14 cellular contexts compared by ENCODE assay signal in the genomic region with DNA sequence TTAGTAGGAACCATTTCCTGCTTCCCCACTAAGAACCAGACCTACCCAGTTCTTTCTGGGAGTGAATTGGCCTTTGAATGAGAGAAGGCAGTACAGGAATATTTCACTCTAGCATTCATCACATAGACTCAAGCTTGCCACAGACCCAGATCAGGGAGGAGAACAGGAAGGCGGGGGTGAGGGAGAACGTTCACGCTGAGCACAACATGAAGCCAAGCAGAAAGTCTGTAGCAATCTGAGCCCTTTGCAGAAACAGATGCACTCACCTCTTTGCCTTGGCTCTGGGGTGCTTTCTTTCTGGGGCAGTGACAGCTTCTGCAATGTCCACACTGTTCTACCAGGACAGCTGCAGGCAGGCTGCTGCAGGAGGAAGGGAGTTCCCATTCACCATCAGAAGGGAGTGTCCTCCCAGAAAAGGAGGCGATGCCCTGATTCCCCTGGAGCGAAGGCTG. TPM values are rescaled to one million over a fixed set of nuclear protein-coding genes. Genes with fewer than 3 reads are reported as not detected.
DNase-seq lines count a peak whose midpoint lies in the region; ATAC-seq and TF ChIP-seq lines count a peak whose summit lies in the region.
"Had no signal": no experiment of that assay in that cellular context is flagged by ENCODE, and none has a peak within 500 bp of the region (broad histone marks: within the 10 kb centered on the region; RNA-seq: fewer than 3 reads in every experiment).

No MANE protein-coding gene starts in this region.

- no peaks in the 10 kb centered on the region for H3K9me3 ChIP-seq in BLaER1
- no peaks in the 10 kb centered on the region for H3K9me3 ChIP-seq in adrenal gland (replicated peaks in 1 of 3)
- no peaks in the 10 kb centered on the region for H3K9me3 ChIP-seq in heart left ventricle
- H3K9me3 ChIP-seq in Peyer's patch, result no peaks in the 10 kb centered on the region

- ATAC-seq in heart left ventricle, result peak; percentile 72 to 82 (median 75)
- no peak for ATAC-seq in GM19463 (IDR thresholded peaks at IDR 0.05; ENCODE audit: unreplicated experiment)
- ATAC-seq: HCT116 had no signal

- 62 to 79% (median 68%) methylated on average over 3 to 5 of the region's 5 CpGs for WGBS in adrenal gland, 4 donors
- 7 to 12% (median 8%) methylated on average over 5 of the region's 5 CpGs for WGBS in heart left ventricle, 4 donors

- TF ChIP-seq CTCF in adrenal gland (IDR thresholded peaks at IDR 0.05) (no peak), heart left ventricle (IDR thresholded peaks at IDR 0.05) (peak in 1 of 12 donors; percentile 5), Peyer's patch (IDR thresholded peaks at IDR 0.05) (no peak)

- H3K27me3 ChIP-seq in BLaER1 (no peaks in the 10 kb centered on the region), adrenal gland (no peaks in the 10 kb centered on the region), heart left ventricle (no peaks in the 10 kb centered on the region), rectal smooth muscle tissue (ENCODE audit: control insufficient read depth, insufficient read depth, low read length) (no peaks in the 10 kb centered on the region), Peyer's patch (no peaks in the 10 kb centered on the region)

- no peaks in the 10 kb centered on the region for H4K20me1 ChIP-seq in BLaER1

- H3K4me3 ChIP-seq in BLaER1 (no peak overlapping the region), adrenal gland (no peak overlapping the region), heart left ventricle (peak overlapping the region; percentile 0 to 58 (median 48)), rectal smooth muscle tissue (ENCODE audit: low read length) (no peak overlapping the region), Peyer's patch (no peak overlapping the region)

- no peak for TF ChIP-seq POLR2A in adrenal gland (IDR thresholded peaks at IDR 0.05)
- no peak for TF ChIP-seq POLR2A in heart left ventricle (IDR thresholded peaks at IDR 0.05)
- no peak for TF ChIP-seq POLR2A in Peyer's patch (IDR thresholded peaks at IDR 0.05)

- DNase-seq in adrenal gland (peak in 5 of 7 donors; percentile 28 to 68 (median 36)), heart left ventricle (peak in 4 of 5 donors; percentile 59 to 76 (median 67)), Peyer's patch (no peak), NCI-H1694 treated with DMSO at 0.1 percent for 48 hours (lab: John Stamatoyannopoulos, UW) (no peak), NCI-H1436 treated with DMSO at 0.1 percent for 48 hours (lab: John Stamatoyannopoulos, UW) (no peak)
- DNase-seq: CD8-positive, alpha-beta memory T cell; NCI-H748 treated with DMSO at 0.1 percent for 48 hours; T-helper 9 cell had no signal

- 0 out of 2 replicates have a peak overlapping the region, but pooled peaks have one; percentile 36 for H3K4me2 ChIP-seq in BLaER1

- H3K27ac ChIP-seq in BLaER1 (no peak overlapping the region), adrenal gland (peak overlapping the region in 2 of 5 donors; percentile 43 to 49), heart left ventricle (peak overlapping the region; percentile 79 to 96 (median 88)), rectal smooth muscle tissue (ENCODE audit: low read depth, low read length) (peak overlapping the region; percentile 22), Peyer's patch (peak overlapping the region in 2 of 4 donors; percentile 57 to 61)

- H3K36me3 ChIP-seq in BLaER1 (no peaks in the 10 kb centered on the region), adrenal gland (replicated peaks in 1 of 2) (no peaks in the 10 kb centered on the region), heart left ventricle (no peaks in the 10 kb centered on the region), rectal smooth muscle tissue (ENCODE audit: control insufficient read depth, insufficient read depth, low read length) (no peaks in the 10 kb centered on the region), Peyer's patch (no peaks in the 10 kb centered on the region)

- H3K4me1 ChIP-seq in BLaER1 (peaks cover 7% of the 10 kb centered on the region; the same call in 1 of the 2 replicates), adrenal gland (replicated peaks in 1 of 2) (peaks cover 0 to 17% of the 10 kb centered on the region in 2 donors), heart left ventricle (peaks cover 7 to 59% (median 30%) of the 10 kb centered on the region in 12 donors), rectal smooth muscle tissue (ENCODE audit: control insufficient read depth, insufficient read depth, low read length) (peaks cover 20% of the 10 kb centered on the region), Peyer's patch (peaks cover 0 to 17% (median 0%) of the 10 kb centered on the region in 4 donors)

- intact Hi-C loops in adrenal gland (cut with DNase I), result loop anchor here (5.0 to 10.0 kb wide), 4 partner anchors 40 to 543 kb away; no protein-coding TSS in a partner anchor
- intact Hi-C loops in heart left ventricle (cut with DNase I), result loop anchor here in 8 of 10 donors (5.0 to 10.0 kb wide), 8 partner anchors 85 to 703 kb away; partner anchors contain the start of gene GNPDA1 (in 1 of the 8)

- H3K9ac ChIP-seq in BLaER1 (no peak overlapping the region), rectal smooth muscle tissue (ENCODE audit: low read length) (no peak overlapping the region)

RNA-seq across cellular contexts. Expression of gene FGF1, which starts 11.5 kb away (rescaled TPM):
- total RNA-seq in adrenal gland, result 1 to 10 TPM in 5 of 8 donors, under 1 TPM in 3; 0.42 to 2.5 (median 1.3) TPM
- polyA plus RNA-seq in adrenal gland, result 1 to 10 TPM in 1 of 3 donors, under 1 TPM in 2; 0.57 to 1.7 (median 0.64) TPM
- 10 to 100 TPM; 41.2 to 74.7 (median 50.5) TPM for total RNA-seq in heart left ventricle
- 10 to 100 TPM in 1 of 2 donors, 1 to 10 TPM in 1; 8.7 to 22.4 TPM for polyA plus RNA-seq in heart left ventricle
- not detected for total RNA-seq in Peyer's patch
- total RNA-seq: CD8-positive, alpha-beta memory T cell; endothelial cell of umbilical vein; mononuclear cell had no signal
- polyA plus RNA-seq: CD8-positive, alpha-beta memory T cell; endothelial cell of umbilical vein had no signal

Comparison
In these comparisons a context has a peak if more than half of its experiments do, and no peak if none do; other contexts are left out.
1. H3K4me3 ChIP-seq: peak in heart left ventricle (12 of 12); none in BLaER1 (single experiment), adrenal gland (0 of 4), rectal smooth muscle tissue (single experiment) and Peyer's patch (0 of 4).
2. DNase-seq: peak in adrenal gland (5 of 7) and heart left ventricle (4 of 5); none in Peyer's patch (0 of 3), NCI-H1694 treated with DMSO at 0.1 percent for 48 hours (single experiment) and NCI-H1436 treated with DMSO at 0.1 percent for 48 hours (single experiment).
3. RNA of gene FGF1, which starts 11.5 kb away (total RNA-seq): 41.2 to 74.7 TPM in heart left ventricle; 0.42 to 2.5 TPM in adrenal gland and not detected in Peyer's patch; every median in the first group is over 10 times any median in the second.